In genomic region chr20:59453634-59454241, GRCh38 we compare ENCODE assay signal across 20 cellular contexts.
DNase-seq lines count a peak whose midpoint lies in the region; ATAC-seq, FAIRE-seq and TF ChIP-seq lines count a peak whose summit lies in the region.
"Had no signal": no experiment of that assay in that cellular context is flagged by ENCODE, and none has a peak within 500 bp of the region (broad histone marks: within the 10 kb centered on the region; RNA-seq: fewer than 3 reads in every experiment).

No MANE protein-coding gene starts in this region.

- no peak for TF ChIP-seq RAD21 in K562 (CRISPR knock-in tag; conservative IDR thresholded peaks at IDR 0.05 in 1 of 2, IDR thresholded peaks at IDR 0.05 in 1 of 2)

- no peaks in the 10 kb centered on the region for H3K36me3 ChIP-seq in BLaER1 treated with 17β-estradiol and CSF1 and Interleukin-3, amounts not matched to agents 10 nM and 100 nM
- H3K36me3 ChIP-seq in K562 (ENCODE audit: control insufficient read depth, insufficient read depth, low read length) = no peaks in the 10 kb centered on the region
- no peaks in the 10 kb centered on the region for H3K36me3 ChIP-seq in MM.1S (replicated peaks; ENCODE audit: insufficient read depth, low read length)
- H3K36me3 ChIP-seq: HAP-1 had no signal

- no peaks in the 10 kb centered on the region for H4K20me1 ChIP-seq in BLaER1 treated with 17β-estradiol and CSF1 and Interleukin-3, amounts not matched to agents 10 nM and 100 nM
- no peaks in the 10 kb centered on the region; the same call in 1 of the 2 replicates for H4K20me1 ChIP-seq in K562 (replicated peaks; ENCODE audit: control insufficient read depth, insufficient read depth, low read length)
- H4K20me1 ChIP-seq in MM.1S (ENCODE audit: insufficient read depth, low read length) = no peaks in the 10 kb centered on the region

- H3K79me2 ChIP-seq in K562 (ENCODE audit: control insufficient read depth, insufficient read depth, low read length) (no peaks in the 10 kb centered on the region), MM.1S (ENCODE audit: low read length) (no peaks in the 10 kb centered on the region)

- no peaks in the 10 kb centered on the region for H3K9me1 ChIP-seq in K562 (ENCODE audit: control insufficient read depth, insufficient read depth, low read length)

- peak; percentile 16 for DNase-seq in activated effector memory CD4-positive, alpha-beta T cell treated with anti-CD3 and anti-CD28 coated beads, Interleukin-2, amount 50 U/mL, for 16 hours
- no peak for DNase-seq in activated effector memory CD4-positive, alpha-beta T cell treated with Interleukin-2 at 50 U/mL for 16 hours
- no peak for DNase-seq in K562 (ENCODE audit: extremely low read depth in 1 of 4, low spot score in 3 of 4)
- no peak for DNase-seq in nephron progenitor cell
- no peak for DNase-seq in MM.1S
- no peak for DNase-seq in GM03348 (ENCODE audit: low spot score)
- DNase-seq in AML-193 (lab: John Stamatoyannopoulos, UW) = no peak
- DNase-seq: CD4-positive, CD25-positive, alpha-beta regulatory T cell; DMS79 treated with DMSO at 0.1 percent for 48 hours; Karpas-422; NCI-H187 treated with DMSO at 0.1 percent for 48 hours; RPMI8226; SIG-M5 had no signal

- peaks cover 0 to 4% (median 0%) of the 10 kb centered on the region in 11 experiments; a peak in 2 of 22 replicates for H3K9me3 ChIP-seq in BLaER1 treated with 17β-estradiol and CSF1 and Interleukin-3, amounts not matched to agents 10 nM and 100 nM (replicated peaks in 1 of 11)
- no peaks in the 10 kb centered on the region for H3K9me3 ChIP-seq in K562 (replicated peaks; ENCODE audit: control insufficient read depth, insufficient read depth, low read depth, low read length)
- no peaks in the 10 kb centered on the region for H3K9me3 ChIP-seq in MM.1S (replicated peaks; ENCODE audit: insufficient read depth, low read length)
- H3K9me3 ChIP-seq: HAP-1 had no signal

- H3K4me1 ChIP-seq in BLaER1 treated with 17β-estradiol and CSF1 and Interleukin-3, amounts not matched to agents 10 nM and 100 nM = peaks cover 0 to 39% (median 24%) of the 10 kb centered on the region in 10 experiments; a peak in 13 of 20 replicates
- no peaks in the 10 kb centered on the region for H3K4me1 ChIP-seq in K562 (replicated peaks in 1 of 2; ENCODE audit: control insufficient read depth in 2 of 2, insufficient read depth in 2 of 2, low read length in 2 of 2)
- no peaks in the 10 kb centered on the region for H3K4me1 ChIP-seq in MM.1S (ENCODE audit: low read length)
- H3K4me1 ChIP-seq: HAP-1 had no signal

- no peak overlapping the region for H3K4me3 Mint-ChIP-seq in nephron progenitor cell
- H3K4me3 Mint-ChIP-seq: B cell; CD4-positive, CD25-positive, alpha-beta regulatory T cell; IgD-negative memory B cell had no signal

- H3K27me3 ChIP-seq in BLaER1 treated with 17β-estradiol and CSF1 and Interleukin-3, amounts not matched to agents 10 nM and 100 nM = no peaks in the 10 kb centered on the region
- H3K27me3 ChIP-seq in K562 (ENCODE audit: control insufficient read depth in 2 of 2, insufficient read depth in 2 of 2, low read length in 2 of 2) (peaks cover 11 to 23% of the 10 kb centered on the region in 2 experiments; a peak in 4 of 5 replicates), MM.1S (replicated peaks; ENCODE audit: insufficient read depth, low read length) (peaks cover 86% of the 10 kb centered on the region)

- no peak for FAIRE-seq in K562 (lab: Jason Lieb, UNC)
- FAIRE-seq: GM12891 had no signal

- H3K27ac Mint-ChIP-seq in nephron progenitor cell = peak overlapping the region; percentile 60
- H3K27ac Mint-ChIP-seq: B cell; CD4-positive, CD25-positive, alpha-beta regulatory T cell; IgD-negative memory B cell had no signal

- H2AFZ ChIP-seq in K562 (ENCODE audit: low read depth, low read length) (no peak overlapping the region), MM.1S (ENCODE audit: low read length) (no peak overlapping the region)
- H2AFZ ChIP-seq: PC-9 had no signal

- H3K27ac ChIP-seq in BLaER1 treated with 17β-estradiol and CSF1 and Interleukin-3, amounts not matched to agents 10 nM and 100 nM = no peak overlapping the region
- H3K27ac ChIP-seq in K562 (ENCODE audit: extremely low read depth, low read depth, low read length) (no peak overlapping the region), MM.1S (ENCODE audit: low read length) (no peak overlapping the region)
- H3K27ac ChIP-seq: PC-9 had no signal

- no peaks in the 10 kb centered on the region for H3K9me2 ChIP-seq in MM.1S (replicated peaks; ENCODE audit: insufficient read depth, low read length)

- in situ Hi-C loops in K562 (cut with MboI) = no loop called here

- H3F3A ChIP-seq in MM.1S (ENCODE audit: insufficient read depth, low read length) = no peaks in the 10 kb centered on the region

- 0% methylated on average over 10 of the region's 10 CpGs for WGBS in K562 (ENCODE audit: insufficient coverage, low coverage, missing lambda C conversion rate)

- no peak overlapping the region for H3K9ac ChIP-seq in BLaER1 treated with 17β-estradiol and CSF1 and Interleukin-3, amounts not matched to agents 10 nM and 100 nM
- H3K9ac ChIP-seq in K562 (ENCODE audit: insufficient read depth in 1 of 2, low read depth in 2 of 2, low read length in 2 of 2) = no peak overlapping the region
- no peak overlapping the region for H3K9ac ChIP-seq in MM.1S (ENCODE audit: low read length)

- no peaks in the 10 kb centered on the region for H3K36me3 Mint-ChIP-seq in nephron progenitor cell (ENCODE audit: low read depth)
- H3K36me3 Mint-ChIP-seq: CD4-positive, CD25-positive, alpha-beta regulatory T cell had no signal

- CTCF ChIA-PET in K562 (lab: Yijun Ruan, JAX; ENCODE audit: low intra/inter-chr PET ratio) = no interaction called here

- POLR2A ChIA-PET in K562 (lab: Yijun Ruan, JAX) = no interaction called here

- BruUV-seq in K562 (replicated peaks; lab: Mats Ljungman, UMichigan) = no TSS peak

- H3K27me3 Mint-ChIP-seq in nephron progenitor cell (ENCODE audit: low read depth, poor library complexity) = peaks cover 20% of the 10 kb centered on the region

- peaks cover 32% of the 10 kb centered on the region for H3K4me1 Mint-ChIP-seq in nephron progenitor cell
- H3K4me1 Mint-ChIP-seq: B cell; CD4-positive, CD25-positive, alpha-beta regulatory T cell; IgD-negative memory B cell had no signal

- peaks cover 4% of the 10 kb centered on the region for H3K9me3 Mint-ChIP-seq in nephron progenitor cell

- intact Hi-C loops in K562 (cut with micrococcal nuclease) = no loop called here

- H3K4me2 ChIP-seq in BLaER1 treated with 17β-estradiol and CSF1 and Interleukin-3, amounts not matched to agents 10 nM and 100 nM = peak overlapping the region in 8 of 11 experiments; percentile 29 to 67 (median 56); a peak in 16 of 22 replicates
- H3K4me2 ChIP-seq in K562 (ENCODE audit: insufficient read depth, low read length) (no peak overlapping the region), MM.1S (ENCODE audit: low read depth, low read length) (no peak overlapping the region)
- H3K4me2 ChIP-seq: PC-9 had no signal

- ATAC-seq in K562 = no peak
- ATAC-seq: SK-N-SH treated with all-trans-retinoic acid at 6 μM for 48 hours had no signal

- TF ChIP-seq POLR2A in K562 (conservative IDR thresholded peaks at IDR 0.05) = no peak

- H3K4me3 ChIP-seq in BLaER1 treated with 17β-estradiol and CSF1 and Interleukin-3, amounts not matched to agents 10 nM and 100 nM = no peak overlapping the region
- H3K4me3 ChIP-seq in K562 (no peak overlapping the region), MM.1S (ENCODE audit: low read length) (no peak overlapping the region)
- H3K4me3 ChIP-seq: HAP-1, PC-9 had no signal

- TF ChIP-seq CTCF in K562 (IDR thresholded peaks at IDR 0.05 in 2 of 3, conservative IDR thresholded peaks at IDR 0.05 in 1 of 3; ENCODE audit: insufficient read depth in 2 of 3, low read depth in 1 of 3, low read length in 3 of 3) (no peak), nephron progenitor cell (IDR thresholded peaks at IDR 0.05) (no peak), MM.1S (IDR thresholded peaks at IDR 0.05; ENCODE audit: low read length) (no peak)

- TF ChIP-seq EP300 in K562 (IDR thresholded peaks at IDR 0.05; ENCODE audit: low read length) = no peak

TF ChIP-seq in K562, 482 proteins besides CTCF, POLR2A, EP300 and RAD21:
- TF ChIP-seq CBX2 (IDR thresholded peaks at IDR 0.05; ENCODE audit: insufficient read depth, low read length, poor library complexity, severe bottlenecking) = no peak
- TF ChIP-seq ELF2 (CRISPR knock-in tag; IDR thresholded peaks at IDR 0.05) = no peak
- no peak for TF ChIP-seq NR3C1 (CRISPR knock-in tag; IDR thresholded peaks at IDR 0.05)
- peak; percentile 27; the same call in 1 of the 2 replicates for TF ChIP-seq ZNF316 (IDR thresholded peaks at IDR 0.05)
- TF ChIP-seq ARID1B (IDR thresholded peaks at IDR 0.05) = no peak

Comparison
In these comparisons a context has a peak if more than half of its experiments do, and no peak if none do; other contexts are left out.
1. H3K4me2 ChIP-seq: peak in BLaER1 treated with 17β-estradiol and CSF1 and Interleukin-3, amounts not matched to agents 10 nM and 100 nM (8 of 11); none in K562 (single experiment) and MM.1S (single experiment).